8 cellular contexts compared by ENCODE assay signal in the genomic region with DNA sequence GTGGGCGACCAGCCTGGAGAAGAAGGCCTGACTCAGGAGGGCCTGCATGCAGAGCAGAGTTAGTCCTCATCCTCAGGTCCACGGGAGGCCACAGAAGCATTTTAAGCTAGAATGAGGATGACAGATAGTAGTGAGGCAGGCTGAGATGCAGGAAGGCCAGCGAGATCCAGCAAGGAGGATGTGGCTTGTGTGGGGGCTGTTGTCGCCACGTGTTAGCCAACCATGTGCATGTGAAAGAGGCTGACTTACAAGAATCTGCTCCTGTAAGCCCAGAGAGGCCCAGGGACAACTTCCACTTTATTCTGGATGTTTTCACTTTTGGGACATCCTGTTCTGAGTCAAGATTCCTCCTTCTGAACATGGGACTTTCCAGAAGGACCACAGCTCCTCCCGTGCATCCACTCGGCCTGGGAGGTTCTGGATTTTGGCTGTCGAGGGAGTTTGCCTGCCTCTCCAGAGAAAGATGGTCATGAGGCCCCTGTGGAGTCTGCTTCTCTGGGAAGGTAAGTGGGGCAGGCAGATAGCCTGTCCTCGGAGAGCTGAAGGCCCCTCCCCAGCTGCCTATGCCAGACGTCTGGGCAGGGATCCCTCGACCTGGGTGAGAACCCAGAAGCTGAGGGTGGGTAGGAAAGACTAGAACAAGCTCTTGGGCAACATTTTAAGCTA. TPM values are rescaled to one million over a fixed set of nuclear protein-coding genes. Genes with fewer than 3 reads are reported as not detected.
DNase-seq lines count a peak whose midpoint lies in the region; ATAC-seq and TF ChIP-seq lines count a peak whose summit lies in the region.

A gene (plus strand): TSS at position 438 of the 666 bp plus-strand sequence. CDS start 26 bp downstream, at position 464.

- no peaks in the 10 kb centered on the region for H3K9me3 ChIP-seq in BE2C

- intact Hi-C loops in Right ventricle myocardium superior (cut with DNase I): no loop called here

- no peaks in the 10 kb centered on the region for H3K36me3 Mint-ChIP-seq in HFFc6 (ENCODE audit: low read depth)

- DNase-seq in HFFc6 (no peak), Right ventricle myocardium superior (peak; percentile 59), midbrain (lab: John Stamatoyannopoulos, UW) (no peak), NCI-H2081 treated with DMSO at 0.1 percent for 48 hours (lab: John Stamatoyannopoulos, UW) (no peak), BE2C (no peak)
- DNase-seq in activated CD4-positive, CD25-positive, alpha-beta regulatory T cell treated with anti-CD3 and anti-CD28 coated beads, Interleukin-2, amount 50 U/mL, for 72 hours: peak; percentile 44
- peak; percentile 14 for DNase-seq in stimulated activated CD8-positive, alpha-beta memory T cell treated with anti-CD3 and anti-CD28 coated beads, Interleukin-12 subunit alpha, Interleukin-12 subunit beta, amount 100 ng/mL, for 1 hour (ENCODE audit: low read depth)
- no peak for DNase-seq in effector CD8-positive, alpha-beta T cell (lab: John Stamatoyannopoulos, UW)

- peaks cover 16% of the 10 kb centered on the region for H3K27me3 Mint-ChIP-seq in HFFc6 (ENCODE audit: insufficient read depth)

- no peaks in the 10 kb centered on the region for H3K9me3 Mint-ChIP-seq in HFFc6

- no peaks in the 10 kb centered on the region for H3K27me3 ChIP-seq in BE2C

- no peak within 1 kb of the TSS for H3K4me3 Mint-ChIP-seq in HFFc6

- peak; percentile 54 for ATAC-seq in Right ventricle myocardium superior (ENCODE audit: poor library complexity)

- H3K36me3 ChIP-seq in BE2C: no peaks in the 10 kb centered on the region

- H3K4me3 ChIP-seq in BE2C (ENCODE audit: low read depth, low read length): no peak within 1 kb of the TSS

- peaks cover 75% of the 10 kb centered on the region for H3K4me1 Mint-ChIP-seq in HFFc6 (ENCODE audit: low read depth)

- TF ChIP-seq CTCF in HFFc6 (IDR thresholded peaks at IDR 0.05) (no peak), BE2C (IDR thresholded peaks at IDR 0.05; ENCODE audit: low read depth, low read length) (no peak)

- no peaks in the 10 kb centered on the region for H3K4me1 ChIP-seq in BE2C

- H3K27ac Mint-ChIP-seq in HFFc6: peak within 1 kb of the TSS; percentile 18; the same call in 1 of the 2 replicates

RNA-seq across cellular contexts. Expression of the gene that starts here (rescaled TPM):
- total RNA-seq in HFFc6 (2021; fragmentation: NEBNext Ultra II Directional; extraction: Animal tissue kit (Norgen Biotek cat#: 25700)): under 1 TPM; 0.09 to 0.99 (median 0.40) TPM
- total RNA-seq in Right ventricle myocardium superior: 1.00 TPM
- polyA plus RNA-seq in BE2C (2012; ENCODE audit: insufficient read depth, insufficient read length, low read depth): 0.25 TPM

Comparison
In these comparisons a context has a peak if more than half of its experiments do, and no peak if none do; other contexts are left out.
1. Peak in DNase-seq and ATAC-seq in Right ventricle myocardium superior; RNA of the gene not detected or under 1 TPM.
2. DNase-seq: peak in activated CD4-positive, CD25-positive, alpha-beta regulatory T cell treated with anti-CD3 and anti-CD28 coated beads, Interleukin-2, amount 50 U/mL, for 72 hours (single experiment) and stimulated activated CD8-positive, alpha-beta memory T cell treated with anti-CD3 and anti-CD28 coated beads, Interleukin-12 subunit alpha, Interleukin-12 subunit beta, amount 100 ng/mL, for 1 hour (single experiment); none in HFFc6 (single experiment), midbrain (single experiment), effector CD8-positive, alpha-beta T cell (single experiment), NCI-H2081 treated with DMSO at 0.1 percent for 48 hours (single experiment) and BE2C (single experiment).